ENCODE assay signal across 32 cellular contexts in genomic region chr20:61572789-61573188, GRCh38.
"Had no signal": no experiment of that assay in that cellular context is flagged by ENCODE, and none has a peak within 500 bp of the region (broad histone marks: within the 10 kb centered on the region; RNA-seq: fewer than 3 reads in every experiment).

No MANE protein-coding gene starts in this region.

- H3K4me1 Mint-ChIP-seq: activated B cell treated with CpG ODN at 0.5 μM for 24 hours; activated CD4-positive, alpha-beta memory T cell treated with anti-CD3 and anti-CD28 coated beads, Interleukin-2, amount 10 ng/mL, durations not matched to agents 7 days and 5 days; activated CD4-positive, alpha-beta T cell treated with anti-CD3 and anti-CD28 coated beads, Interleukin-2, amount 10 ng/mL, durations not matched to agents 7 days and 5 days; activated naive CD4-positive, alpha-beta T cell treated with anti-CD3 and anti-CD28 coated beads, Interleukin-2, amount 10 ng/mL, durations not matched to agents 7 days and 5 days; activated naive CD8-positive, alpha-beta T cell treated with anti-CD3 and anti-CD28 coated beads, Interleukin-2, amount 10 ng/mL, durations not matched to agents 7 days and 5 days; central memory CD8-positive, alpha-beta T cell; T-helper 17 cell had no signal

- H3K9me3 ChIP-seq: ascending aorta, gastrocnemius medialis, heart left ventricle had no signal

- H3K4me3 Mint-ChIP-seq: activated B cell treated with CpG ODN at 0.5 μM for 24 hours; activated CD4-positive, alpha-beta memory T cell treated with anti-CD3 and anti-CD28 coated beads, Interleukin-2, amount 10 ng/mL, durations not matched to agents 7 days and 5 days; activated CD4-positive, alpha-beta T cell treated with anti-CD3 and anti-CD28 coated beads, Interleukin-2, amount 10 ng/mL, durations not matched to agents 7 days and 5 days; activated naive CD4-positive, alpha-beta T cell treated with anti-CD3 and anti-CD28 coated beads, Interleukin-2, amount 10 ng/mL, durations not matched to agents 7 days and 5 days; activated naive CD8-positive, alpha-beta T cell treated with anti-CD3 and anti-CD28 coated beads, Interleukin-2, amount 10 ng/mL, durations not matched to agents 7 days and 5 days; activated T-cell treated with anti-CD3 and anti-CD28 coated beads, Interleukin-2, amount 50 U/mL, for 24 hours; activated T-cell treated with anti-CD3 and anti-CD28 coated beads, Interleukin-2, amount 50 U/mL, for 72 hours; central memory CD8-positive, alpha-beta T cell; T-helper 17 cell; T-helper 2 cell treated with Interferon-gamma antibody and Interleukin-4, amounts not matched to agents 5 μg/mL and 100 μg/mL, for 36 hours had no signal

- H3K27me3 Mint-ChIP-seq: activated B cell treated with CpG ODN at 0.5 μM for 24 hours; activated CD4-positive, alpha-beta memory T cell treated with anti-CD3 and anti-CD28 coated beads, Interleukin-2, amount 10 ng/mL, durations not matched to agents 7 days and 5 days; activated CD4-positive, alpha-beta T cell treated with anti-CD3 and anti-CD28 coated beads, Interleukin-2, amount 10 ng/mL, durations not matched to agents 7 days and 5 days; activated naive CD4-positive, alpha-beta T cell treated with anti-CD3 and anti-CD28 coated beads, Interleukin-2, amount 10 ng/mL, durations not matched to agents 7 days and 5 days; activated naive CD8-positive, alpha-beta T cell treated with anti-CD3 and anti-CD28 coated beads, Interleukin-2, amount 10 ng/mL, durations not matched to agents 7 days and 5 days; activated T-cell treated with anti-CD3 and anti-CD28 coated beads, Interleukin-2, amount 50 U/mL, for 24 hours; central memory CD8-positive, alpha-beta T cell; T-helper 17 cell had no signal

- H3K27ac ChIP-seq: ascending aorta, brain microvascular endothelial cell, foreskin keratinocyte, gastrocnemius medialis, heart left ventricle, WERI-Rb-1 had no signal

- H3K9me3 Mint-ChIP-seq: activated CD4-positive, alpha-beta memory T cell treated with anti-CD3 and anti-CD28 coated beads, Interleukin-2, amount 10 ng/mL, durations not matched to agents 7 days and 5 days; activated naive CD4-positive, alpha-beta T cell treated with anti-CD3 and anti-CD28 coated beads, Interleukin-2, amount 50 U/mL, for 72 hours; activated naive CD8-positive, alpha-beta T cell treated with anti-CD3 and anti-CD28 coated beads, Interleukin-2, amount 10 ng/mL, durations not matched to agents 7 days and 5 days; central memory CD8-positive, alpha-beta T cell; T-helper 2 cell treated with Interferon-gamma antibody and Interleukin-4, amounts not matched to agents 5 μg/mL and 100 μg/mL, for 36 hours had no signal

- ATAC-seq: activated CD4-positive, CD25-positive, alpha-beta regulatory T cell treated with anti-CD3 and anti-CD28 coated beads, Interleukin-2, amount 50 U/mL, for 24 hours; activated naive CD4-positive, alpha-beta T cell treated with anti-CD3 and anti-CD28 coated beads, Interleukin-2, amount 50 U/mL, for 72 hours; activated T-cell treated with anti-CD3 and anti-CD28 coated beads, Interleukin-2, amount 50 U/mL, for 72 hours; esophagus mucosa; foreskin keratinocyte; gastrocnemius medialis; heart left ventricle; T-helper 17 cell had no signal

- DNase-seq: activated B cell treated with CpG ODN at 0.5 μM for 24 hours; activated CD4-positive, alpha-beta memory T cell treated with anti-CD3 and anti-CD28 coated beads, Interleukin-2, amount 10 ng/mL, durations not matched to agents 7 days and 5 days; activated CD4-positive, alpha-beta T cell treated with anti-CD3 and anti-CD28 coated beads, Interleukin-2, amount 10 ng/mL, durations not matched to agents 7 days and 5 days; activated CD4-positive, alpha-beta T cell treated with anti-CD3 and anti-CD28 coated beads, Interleukin-2, amount 50 U/mL, for 4 hours; activated CD8-positive, alpha-beta memory T cell treated with anti-CD3 and anti-CD28 coated beads, Interleukin-2, amount 50 U/mL, for 48 hours; activated gamma-delta T cell; activated naive CD4-positive, alpha-beta T cell; activated naive CD4-positive, alpha-beta T cell treated with anti-CD3 and anti-CD28 coated beads, Interleukin-2, amount 10 ng/mL, durations not matched to agents 7 days and 5 days; activated naive CD8-positive, alpha-beta T cell treated with anti-CD3 and anti-CD28 coated beads, Interleukin-2, amount 10 ng/mL, durations not matched to agents 7 days and 5 days; activated T-cell treated with anti-CD3 and anti-CD28 coated beads for 4 hours; activated T-cell treated with anti-CD3 and anti-CD28 coated beads, Interleukin-2, amount 50 U/mL, for 24 hours; activated T-cell treated with anti-CD3 and anti-CD28 coated beads, Interleukin-2, amount 50 U/mL, for 72 hours; brain microvascular endothelial cell; cortex of kidney; dermis blood vessel endothelial cell; effector CD4-positive, alpha-beta T cell; foreskin keratinocyte; gastrocnemius medialis; glutamatergic neuron; T-helper 1 cell; T-helper 17 cell; T1000; WERI-Rb-1 had no signal

- H3K4me1 ChIP-seq: ascending aorta, gastrocnemius medialis, heart left ventricle had no signal

- FAIRE-seq: bronchial epithelial cell, endometrium had no signal

- H3K36me3 Mint-ChIP-seq: activated naive CD4-positive, alpha-beta T cell treated with anti-CD3 and anti-CD28 coated beads, Interleukin-2, amount 10 ng/mL, durations not matched to agents 7 days and 5 days; activated naive CD4-positive, alpha-beta T cell treated with anti-CD3 and anti-CD28 coated beads, Interleukin-2, amount 50 U/mL, for 72 hours; activated naive CD8-positive, alpha-beta T cell treated with anti-CD3 and anti-CD28 coated beads, Interleukin-2, amount 10 ng/mL, durations not matched to agents 7 days and 5 days had no signal

- H3K4me3 ChIP-seq: ascending aorta, gastrocnemius medialis, heart left ventricle had no signal

- H3K36me3 ChIP-seq: ascending aorta, brain microvascular endothelial cell, gastrocnemius medialis, heart left ventricle, WERI-Rb-1 had no signal

- H3K27ac Mint-ChIP-seq: activated B cell treated with CpG ODN at 0.5 μM for 24 hours; activated CD4-positive, alpha-beta memory T cell treated with anti-CD3 and anti-CD28 coated beads, Interleukin-2, amount 10 ng/mL, durations not matched to agents 7 days and 5 days; activated CD4-positive, alpha-beta T cell treated with anti-CD3 and anti-CD28 coated beads, Interleukin-2, amount 10 ng/mL, durations not matched to agents 7 days and 5 days; activated naive CD4-positive, alpha-beta T cell treated with anti-CD3 and anti-CD28 coated beads, Interleukin-2, amount 10 ng/mL, durations not matched to agents 7 days and 5 days; activated naive CD4-positive, alpha-beta T cell treated with anti-CD3 and anti-CD28 coated beads, Interleukin-2, amount 50 U/mL, for 72 hours; activated naive CD8-positive, alpha-beta T cell treated with anti-CD3 and anti-CD28 coated beads, Interleukin-2, amount 10 ng/mL, durations not matched to agents 7 days and 5 days; activated T-cell treated with anti-CD3 and anti-CD28 coated beads, Interleukin-2, amount 50 U/mL, for 24 hours; activated T-cell treated with anti-CD3 and anti-CD28 coated beads, Interleukin-2, amount 50 U/mL, for 72 hours; T-helper 17 cell; T-helper 2 cell treated with Interferon-gamma antibody and Interleukin-4, amounts not matched to agents 5 μg/mL and 100 μg/mL, for 36 hours had no signal
